ENCODE assay signal across 1 cellular context in genomic region chr5:42074353-42074752, GRCh38.
A peak's percentile ranks its signal among the peaks of the same experiment; 100 is the strongest.
TF ChIP-seq lines count a peak whose summit lies in the region.

No MANE protein-coding gene starts in this region.

TF ChIP-seq in HepG2, 621 proteins besides CTCF, POLR2A, EP300 and RAD21 (continued from another document and continues in another):
- TF ChIP-seq SRY (CRISPR knock-in tag; IDR thresholded peaks at IDR 0.05) (no peak), ZNF879 (CRISPR knock-in tag; IDR thresholded peaks at IDR 0.05) (no peak), FOXK2 (IDR thresholded peaks at IDR 0.05) (no peak), MYC (CRISPR knock-in tag; IDR thresholded peaks at IDR 0.05; ENCODE audit: borderline replicate concordance) (no peak), SATB2 (CRISPR knock-in tag; IDR thresholded peaks at IDR 0.05) (no peak), SIX4 (CRISPR knock-in tag; IDR thresholded peaks at IDR 0.05) (no peak), ONECUT2 (CRISPR knock-in tag; IDR thresholded peaks at IDR 0.05) (no peak), ARNTL (CRISPR knock-in tag; IDR thresholded peaks at IDR 0.05) (no peak), FOXK1 (CRISPR knock-in tag; IDR thresholded peaks at IDR 0.05; ENCODE audit: borderline replicate concordance, low read depth) (no peak), CERS6 (CRISPR knock-in tag; IDR thresholded peaks at IDR 0.05) (no peak), ZNF276 (CRISPR knock-in tag; IDR thresholded peaks at IDR 0.05; ENCODE audit: low read depth) (no peak), RXRA (CRISPR knock-in tag; IDR thresholded peaks at IDR 0.05) (no peak), ZNF660 (CRISPR knock-in tag; IDR thresholded peaks at IDR 0.05; ENCODE audit: borderline replicate concordance, low read depth) (no peak), ZNF766 (CRISPR knock-in tag; IDR thresholded peaks at IDR 0.05; ENCODE audit: borderline replicate concordance) (no peak), CREM (IDR thresholded peaks at IDR 0.05) (no peak), CREM (CRISPR knock-in tag; IDR thresholded peaks at IDR 0.05) (no peak), RARA (CRISPR knock-in tag; IDR thresholded peaks at IDR 0.05) (peak; percentile 93), SCMH1 (CRISPR knock-in tag; IDR thresholded peaks at IDR 0.05; ENCODE audit: borderline replicate concordance) (no peak), NR2F6 (IDR thresholded peaks at IDR 0.05) (peak; percentile 48; the same call in 1 of the 2 replicates), NR2F6 (CRISPR knock-in tag; IDR thresholded peaks at IDR 0.05) (no peak), ZNF160 (CRISPR knock-in tag; IDR thresholded peaks at IDR 0.05) (no peak), ZNF441 (CRISPR knock-in tag; IDR thresholded peaks at IDR 0.05; ENCODE audit: borderline replicate concordance) (no peak), SMARCC2 (IDR thresholded peaks at IDR 0.05) (no peak), DMAP1 (CRISPR knock-in tag; IDR thresholded peaks at IDR 0.05) (no peak), ZBTB42 (CRISPR knock-in tag; IDR thresholded peaks at IDR 0.05) (no peak), FOSL2 (CRISPR knock-in tag; IDR thresholded peaks at IDR 0.05) (0 out of 2 replicates have a peak, but pooled peaks have one; percentile 33), ZNF10 (CRISPR knock-in tag; IDR thresholded peaks at IDR 0.05; ENCODE audit: borderline replicate concordance, low read depth) (no peak), FOXA3 (CRISPR knock-in tag; IDR thresholded peaks at IDR 0.05) (peak; percentile 48; the same call in 1 of the 2 replicates), NR2F2 (IDR thresholded peaks at IDR 0.05; ENCODE audit: borderline replicate concordance, low read depth) (peak; percentile 65; the same call in 1 of the 2 replicates), ZNF724P (CRISPR knock-in tag; IDR thresholded peaks at IDR 0.05; ENCODE audit: borderline replicate concordance) (no peak), ZBTB33 (CRISPR knock-in tag; IDR thresholded peaks at IDR 0.05) (no peak), STAT5B (CRISPR knock-in tag; IDR thresholded peaks at IDR 0.05) (no peak), MIER3 (CRISPR knock-in tag; IDR thresholded peaks at IDR 0.05; ENCODE audit: borderline replicate concordance) (no peak), HIVEP1 (CRISPR knock-in tag; IDR thresholded peaks at IDR 0.05) (no peak), POGK (CRISPR knock-in tag; conservative IDR thresholded peaks at IDR 0.05) (no peak), ARNT (IDR thresholded peaks at IDR 0.05) (no peak), NCOA2 (CRISPR knock-in tag; IDR thresholded peaks at IDR 0.05) (peak; percentile 33; the same call in 1 of the 2 replicates), NPAS2 (CRISPR knock-in tag; IDR thresholded peaks at IDR 0.05; ENCODE audit: borderline replicate concordance) (no peak), BCL6 (CRISPR knock-in tag; IDR thresholded peaks at IDR 0.05) (peak; percentile 54), BRD4 (CRISPR knock-in tag; IDR thresholded peaks at IDR 0.05) (no peak), PPARG (CRISPR knock-in tag; conservative IDR thresholded peaks at IDR 0.05) (peak; percentile 65), ZNF609 (CRISPR knock-in tag; IDR thresholded peaks at IDR 0.05; ENCODE audit: borderline replicate concordance) (no peak), ZNF12 (CRISPR knock-in tag; IDR thresholded peaks at IDR 0.05) (no peak), NCOA5 (CRISPR knock-in tag; IDR thresholded peaks at IDR 0.05) (no peak), CC2D1A (CRISPR knock-in tag; IDR thresholded peaks at IDR 0.05) (no peak), KMT2A (CRISPR knock-in tag; IDR thresholded peaks at IDR 0.05) (no peak), ERF (CRISPR knock-in tag; IDR thresholded peaks at IDR 0.05) (no peak), ZNF296 (CRISPR knock-in tag; conservative IDR thresholded peaks at IDR 0.05) (no peak), GATAD2A (CRISPR knock-in tag; IDR thresholded peaks at IDR 0.05) (0 out of 2 replicates have a peak, but pooled peaks have one; percentile 33), SYNCRIP (IDR thresholded peaks at IDR 0.05; ENCODE audit: insufficient read depth, low read depth, low read length) (no peak), NFE2L1 (CRISPR knock-in tag; IDR thresholded peaks at IDR 0.05; ENCODE audit: borderline replicate concordance) (no peak), MYNN (CRISPR knock-in tag; IDR thresholded peaks at IDR 0.05; ENCODE audit: low read depth) (no peak), TIGD3 (CRISPR knock-in tag; IDR thresholded peaks at IDR 0.05; ENCODE audit: borderline replicate concordance) (no peak), ZEB1 (IDR thresholded peaks at IDR 0.05; ENCODE audit: insufficient replicate concordance, low read depth) (no peak), HHEX (CRISPR knock-in tag; IDR thresholded peaks at IDR 0.05) (peak; percentile 38; the same call in 1 of the 2 replicates), SOX13 (IDR thresholded peaks at IDR 0.05) (no peak), SOX13 (CRISPR knock-in tag; conservative IDR thresholded peaks at IDR 0.05 in 1 of 2, IDR thresholded peaks at IDR 0.05 in 1 of 2) (0 out of 4 replicates have a peak, but pooled peaks of 1 of the 2 experiments have one; percentile 21), ZNF607 (CRISPR knock-in tag; IDR thresholded peaks at IDR 0.05; ENCODE audit: borderline replicate concordance) (no peak), ZNF496 (CRISPR knock-in tag; IDR thresholded peaks at IDR 0.05; ENCODE audit: insufficient replicate concordance) (no peak), SMARCE1 (IDR thresholded peaks at IDR 0.05; ENCODE audit: borderline replicate concordance) (no peak), TBL1XR1 (IDR thresholded peaks at IDR 0.05; ENCODE audit: borderline replicate concordance, low read length, partially characterized antibody) (peak; percentile 89), HMG20A (CRISPR knock-in tag; IDR thresholded peaks at IDR 0.05; ENCODE audit: borderline replicate concordance) (peak; percentile 26; the same call in 1 of the 2 replicates), ZNF574 (CRISPR knock-in tag; IDR thresholded peaks at IDR 0.05) (no peak), PHB2 (IDR thresholded peaks at IDR 0.05; ENCODE audit: partially characterized antibody) (no peak), NFE2 (CRISPR knock-in tag; IDR thresholded peaks at IDR 0.05) (no peak), PTBP1 (IDR thresholded peaks at IDR 0.05; ENCODE audit: low read depth, low read length, poor library complexity, severe bottlenecking) (no peak)
